9 cellular contexts compared by ENCODE assay signal in genomic region chr6:150622941-150623874, GRCh38. TPM values are rescaled to one million over a fixed set of nuclear protein-coding genes. Genes with fewer than 3 reads are reported as not detected.
A peak's percentile ranks its signal among the peaks of the same experiment; 100 is the strongest.
DNase-seq lines count a peak whose midpoint lies in the region; ATAC-seq and TF ChIP-seq lines count a peak whose summit lies in the region.
"Had no signal": no experiment of that assay in that cellular context is flagged by ENCODE, and none has a peak within 500 bp of the region (broad histone marks: within the 10 kb centered on the region; RNA-seq: fewer than 3 reads in every experiment).

No MANE protein-coding gene starts in this region.

- H3K9ac ChIP-seq in OCI-LY3 (ENCODE audit: low read length) = peak overlapping the region; percentile 93

- H3K27me3 ChIP-seq in OCI-LY3 (ENCODE audit: low read depth, low read length) (no peaks in the 10 kb centered on the region), BE2C (no peaks in the 10 kb centered on the region)

- H3K27ac ChIP-seq in OCI-LY3 (ENCODE audit: low read length) = peak overlapping the region; percentile 99

- no peaks in the 10 kb centered on the region for H3K9me3 Mint-ChIP-seq in type B pancreatic cell

- TF ChIP-seq CTCF in GM10248 (IDR thresholded peaks at IDR 0.05; ENCODE audit: control extremely low read depth, extremely low read depth, low read depth, missing control alignments) (no peak), OCI-LY3 (IDR thresholded peaks at IDR 0.05; ENCODE audit: low read depth, low read length) (no peak), type B pancreatic cell (conservative IDR thresholded peaks at IDR 0.05) (no peak), BE2C (IDR thresholded peaks at IDR 0.05; ENCODE audit: low read depth, low read length) (no peak)

- peak overlapping the region; percentile 8 for H3K27ac Mint-ChIP-seq in type B pancreatic cell

- peak; percentile 97 for ATAC-seq in GM19452 (IDR thresholded peaks at IDR 0.05; ENCODE audit: unreplicated experiment)
- ATAC-seq in HG03378 (IDR thresholded peaks at IDR 0.05; ENCODE audit: unreplicated experiment) = peak; percentile 97
- ATAC-seq: HCT116 had no signal

- CTCF ChIA-PET in GM10248 (lab: Yijun Ruan, JAX) = no interaction called here

- H3K9me3 ChIP-seq in OCI-LY3 (ENCODE audit: insufficient read depth, low read length) = peaks cover 27% of the 10 kb centered on the region; the same call in 1 of the 2 replicates
- H3K9me3 ChIP-seq in BE2C = no peaks in the 10 kb centered on the region; the same call in 1 of the 2 replicates

- peaks cover 85% of the 10 kb centered on the region for H3K4me1 ChIP-seq in OCI-LY3 (ENCODE audit: low read length)
- H3K4me1 ChIP-seq in BE2C = no peaks in the 10 kb centered on the region

- H3K4me3 ChIP-seq in OCI-LY3 (ENCODE audit: low read length) = peak overlapping the region; percentile 44
- H3K4me3 ChIP-seq in BE2C (ENCODE audit: low read depth, low read length) = no peak overlapping the region

- peaks cover 48% of the 10 kb centered on the region for H3K4me1 Mint-ChIP-seq in type B pancreatic cell (ENCODE audit: unreplicated experiment)

- peaks cover 2% of the 10 kb centered on the region for H3K27me3 Mint-ChIP-seq in type B pancreatic cell

- no peak overlapping the region for H2AFZ ChIP-seq in OCI-LY3 (ENCODE audit: low read depth, low read length)

- peak overlapping the region; percentile 55 for H3K4me3 Mint-ChIP-seq in type B pancreatic cell

- DNase-seq in GM10248 (ENCODE audit: extremely low spot score) (peak; percentile 72), type B pancreatic cell (ENCODE audit: extremely low spot score, unreplicated experiment) (no peak), NCI-H1930 (lab: John Stamatoyannopoulos, UW) (no peak), BE2C (no peak), NCI-H446 treated with DMSO at 0.1 percent for 48 hours (lab: John Stamatoyannopoulos, UW) (no peak)

- POLR2A ChIA-PET in GM10248 (lab: Yijun Ruan, JAX) = no interaction called here

- no peaks in the 10 kb centered on the region for H4K20me1 ChIP-seq in OCI-LY3 (ENCODE audit: insufficient read depth, low read length)

- peaks cover 85% of the 10 kb centered on the region for H3K79me2 ChIP-seq in OCI-LY3 (ENCODE audit: low read length)

- H3K36me3 Mint-ChIP-seq in type B pancreatic cell = peaks cover 11% of the 10 kb centered on the region

- H3K4me2 ChIP-seq in OCI-LY3 (ENCODE audit: low read length) = peak overlapping the region; percentile 74

- H3K36me3 ChIP-seq in OCI-LY3 (replicated peaks; ENCODE audit: low read depth, low read length) = peaks cover 12% of the 10 kb centered on the region
- no peaks in the 10 kb centered on the region for H3K36me3 ChIP-seq in BE2C

RNA-seq across cellular contexts. Expression of gene PLEKHG1, which starts 23.5 kb away (rescaled TPM):
- total RNA-seq in type B pancreatic cell (ENCODE audit: low replicate concordance) = 48.7 and 58.2 TPM in 2 replicates
- polyA plus RNA-seq in BE2C (2012; ENCODE audit: insufficient read depth, insufficient read length, low read depth) = not detected
